ENCODE assay signal across 34 cellular contexts in the genomic region with DNA sequence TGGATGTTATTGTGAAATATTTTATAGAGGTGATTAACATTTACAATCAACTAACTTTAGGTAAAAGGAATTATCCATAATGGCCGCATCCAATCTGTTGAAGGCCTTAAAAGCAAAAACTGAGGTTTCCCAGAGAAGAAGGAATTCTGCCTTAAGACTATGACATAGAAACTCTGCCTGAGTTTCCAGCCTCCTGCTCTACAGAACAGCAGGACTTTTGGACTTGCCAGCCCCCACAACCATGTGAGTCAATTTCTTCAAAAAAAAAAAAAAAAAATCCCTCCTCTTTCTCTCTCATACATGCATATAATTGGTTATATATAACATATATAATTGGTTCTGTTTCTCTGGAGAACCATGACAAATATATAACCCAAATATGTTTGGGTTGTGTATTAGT.
"Had no signal": no experiment of that assay in that cellular context is flagged by ENCODE, and none has a peak within 500 bp of the region (broad histone marks: within the 10 kb centered on the region; RNA-seq: fewer than 3 reads in every experiment).

No MANE protein-coding gene starts in this region.

- H3K27me3 ChIP-seq: MG63 had no signal

- H3K9me3 ChIP-seq: MG63 had no signal

- H3K4me3 ChIP-seq: MG63 had no signal

- DNase-seq: Karpas-422, Kasumi-1, MG63, MM.1S, NCI-H1048, NCI-H1092, NCI-H1092 treated with DMSO at 0.1 percent for 48 hours, NCI-H1105, NCI-H1105 treated with DMSO at 0.1 percent for 48 hours, NCI-H1417, NCI-H1417 treated with DMSO at 0.1 percent for 48 hours, NCI-H1436, NCI-H1436 treated with DMSO at 0.1 percent for 48 hours, NCI-H146, NCI-H1694, NCI-H1694 treated with DMSO at 0.1 percent for 48 hours, NCI-H187, NCI-H187 treated with DMSO at 0.1 percent for 48 hours, NCI-H1930, NCI-H2029, NCI-H2029 treated with DMSO at 0.1 percent for 48 hours, NCI-H2081, NCI-H2081 treated with DMSO at 0.1 percent for 48 hours, NCI-H2107, NCI-H2171, NCI-H2171 treated with DMSO at 0.1 percent for 48 hours, NCI-H2227 treated with DMSO at 0.1 percent for 48 hours, NCI-H226, NCI-H345, NCI-H446, NCI-H446 treated with DMSO at 0.1 percent for 48 hours, NCI-H510A, NCI-H510A treated with DMSO at 0.1 percent for 48 hours, NCI-H524 had no signal
